In genomic region chr2:187875836-187876235, GRCh38 we compare ENCODE assay signal across 1 cellular context.
TF ChIP-seq lines count a peak whose summit lies in the region.

No MANE protein-coding gene starts in this region.

TF ChIP-seq in PFSK-1, 5 proteins besides CTCF, POLR2A, EP300 and RAD21 (continued from another document):
- no peak for TF ChIP-seq FOXP2 (optimal IDR thresholded peaks at IDR 0.05; ENCODE audit: borderline replicate concordance, extremely low read depth, extremely low read length, insufficient read depth)
